Comparison of ENCODE assay signal across 15 cellular contexts in genomic region chr6:19478992-19479391, GRCh38.
DNase-seq lines count a peak whose midpoint lies in the region; ATAC-seq, FAIRE-seq and TF ChIP-seq lines count a peak whose summit lies in the region.
"Had no signal": no experiment of that assay in that cellular context is flagged by ENCODE, and none has a peak within 500 bp of the region (broad histone marks: within the 10 kb centered on the region; RNA-seq: fewer than 3 reads in every experiment).

No MANE protein-coding gene starts in this region.

- no peak overlapping the region for H3K27ac ChIP-seq in ascending aorta
- H3K27ac ChIP-seq: heart left ventricle, HL-60, PC-9 had no signal

- intact Hi-C loops in ascending aorta (cut with DNase I), result loop anchor here (10.0 kb wide), 1 partner anchor 136 kb away; no protein-coding TSS in a partner anchor

- no peak overlapping the region for H3K4me3 ChIP-seq in fibroblast of villous mesenchyme (ENCODE audit: low read depth, low read length)
- no peak overlapping the region for H3K4me3 ChIP-seq in skeletal muscle cell (ENCODE audit: low read depth, low read length)
- H3K4me3 ChIP-seq in ascending aorta, result no peak overlapping the region
- H3K4me3 ChIP-seq: heart left ventricle, PC-9 had no signal

- no peaks in the 10 kb centered on the region for H3K36me3 ChIP-seq in ascending aorta
- H3K36me3 ChIP-seq: heart left ventricle had no signal

- TF ChIP-seq CTCF in fibroblast of villous mesenchyme (IDR thresholded peaks at IDR 0.05; ENCODE audit: insufficient read depth, low read depth, low read length), result no peak
- TF ChIP-seq CTCF in ascending aorta (IDR thresholded peaks at IDR 0.05), result no peak

- peak; percentile 85 for FAIRE-seq in RCC 7860 (lab: Jason Lieb, UNC)

- peak; percentile 14 for DNase-seq in GM04503 (ENCODE audit: low read depth)
- DNase-seq in RCC 7860 (ENCODE audit: low spot score), result peak; percentile 67
- peak; percentile 40 for DNase-seq in fibroblast of villous mesenchyme (ENCODE audit: low read depth)
- peak; percentile 3 for DNase-seq in skeletal muscle cell (ENCODE audit: low read depth)
- DNase-seq in effector CD4-positive, alpha-beta T cell, result no peak
- no peak for DNase-seq in activated CD4-positive, alpha-beta T cell treated with anti-CD3 and anti-CD28 coated beads, Interleukin-2, amount 50 U/mL, for 48 hours
- no peak for DNase-seq in ascending aorta (ENCODE audit: low spot score in 2 of 2)
- DNase-seq: activated naive CD4-positive, alpha-beta T cell treated with anti-CD3 and anti-CD28 coated beads for 36 hours; CD4-positive, CD25-positive, alpha-beta regulatory T cell; heart left ventricle; NCI-H1417 treated with DMSO at 0.1 percent for 48 hours had no signal

- no peak for ATAC-seq in GM21367 (IDR thresholded peaks at IDR 0.05; ENCODE audit: unreplicated experiment)
- ATAC-seq: heart left ventricle, WTC11 had no signal

- H3K9me3 ChIP-seq in ascending aorta, result no peaks in the 10 kb centered on the region
- H3K9me3 ChIP-seq: heart left ventricle had no signal

- no peaks in the 10 kb centered on the region for H3K27me3 ChIP-seq in ascending aorta
- H3K27me3 ChIP-seq: heart left ventricle had no signal

- no peaks in the 10 kb centered on the region for H3K4me1 ChIP-seq in ascending aorta
- H3K4me1 ChIP-seq: heart left ventricle had no signal

Comparison
In these comparisons a context has a peak if more than half of its experiments do, and no peak if none do; other contexts are left out.
1. DNase-seq: peak in GM04503 (single experiment), RCC 7860 (single experiment), fibroblast of villous mesenchyme (single experiment) and skeletal muscle cell (single experiment); none in effector CD4-positive, alpha-beta T cell (single experiment), activated CD4-positive, alpha-beta T cell treated with anti-CD3 and anti-CD28 coated beads, Interleukin-2, amount 50 U/mL, for 48 hours (0 of 2) and ascending aorta (0 of 2).